In the genomic region with DNA sequence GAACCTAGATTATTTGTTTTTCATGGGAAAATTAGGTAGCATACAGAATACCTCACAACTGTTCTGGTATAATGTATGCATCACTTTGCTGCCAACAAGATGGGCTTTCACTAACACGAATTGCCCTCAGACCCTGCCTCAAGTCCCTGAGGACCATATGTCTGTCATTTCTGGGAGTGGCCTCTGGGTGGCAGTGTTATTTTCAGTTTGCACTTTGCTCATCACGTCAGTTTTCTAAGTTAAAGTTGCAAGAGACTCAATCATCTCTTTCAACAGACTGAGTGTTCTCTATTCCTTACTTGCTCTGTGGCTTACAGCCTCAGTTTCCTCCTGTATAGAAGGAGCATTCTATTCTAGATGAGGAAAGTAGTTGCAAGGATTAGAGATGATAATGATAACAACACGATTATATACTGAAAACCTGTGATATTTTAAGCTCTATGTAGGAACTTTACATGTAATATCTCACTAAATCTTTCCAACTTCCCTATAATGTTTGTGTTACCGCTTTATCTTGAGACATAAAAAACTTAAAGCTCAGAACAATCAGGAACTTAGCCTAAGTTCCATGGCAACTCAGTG, we compare ENCODE assay signal across 8 cellular contexts. TPM values are rescaled to one million over a fixed set of nuclear protein-coding genes. Genes with fewer than 3 reads are reported as not detected.
DNase-seq lines count a peak whose midpoint lies in the region; ATAC-seq and TF ChIP-seq lines count a peak whose summit lies in the region.

No MANE protein-coding gene starts in this region.

- peaks cover 71% of the 10 kb centered on the region for H3K4me1 ChIP-seq in BLaER1
- no peaks in the 10 kb centered on the region for H3K4me1 ChIP-seq in OCI-LY3 (ENCODE audit: low read length)
- H3K4me1 ChIP-seq in esophagus squamous epithelium, result peaks cover 0 to 22% (median 6%) of the 10 kb centered on the region in 3 donors
- no peaks in the 10 kb centered on the region for H3K4me1 ChIP-seq in thoracic aorta (ENCODE audit: control insufficient read depth in 1 of 2, low read depth in 2 of 2)

- 14 to 17% methylated on average over 4 of the region's 4 CpGs for WGBS in esophagus squamous epithelium, 2 donors

- ATAC-seq in GM19043 (IDR thresholded peaks at IDR 0.05; ENCODE audit: low read depth, unreplicated experiment) (peak; percentile 69), HG03432 (IDR thresholded peaks at IDR 0.05; ENCODE audit: unreplicated experiment) (peak; percentile 77), thoracic aorta (ENCODE audit: insufficient number of reproducible peaks, low FRiP score, low read depth) (no peak)

- no peak overlapping the region for H3K9ac ChIP-seq in BLaER1
- no peak overlapping the region for H3K9ac ChIP-seq in OCI-LY3 (ENCODE audit: low read length)
- H3K9ac ChIP-seq in neural cell (ENCODE audit: low read length), result no peak overlapping the region

- no peaks in the 10 kb centered on the region for H3K9me2 ChIP-seq in neural cell (ENCODE audit: insufficient read depth, low read length)

- peaks cover 3% of the 10 kb centered on the region; the same call in 1 of the 2 replicates for H3K9me3 ChIP-seq in BLaER1
- no peaks in the 10 kb centered on the region for H3K9me3 ChIP-seq in OCI-LY3 (ENCODE audit: insufficient read depth, low read length)
- no peaks in the 10 kb centered on the region for H3K9me3 ChIP-seq in esophagus squamous epithelium
- no peaks in the 10 kb centered on the region for H3K9me3 ChIP-seq in neural cell (ENCODE audit: low read length)
- no peaks in the 10 kb centered on the region for H3K9me3 ChIP-seq in thoracic aorta

- intact Hi-C loops in esophagus squamous epithelium (cut with DNase I), result no loop called here

- H2AFZ ChIP-seq in OCI-LY3 (ENCODE audit: low read depth, low read length), result peak overlapping the region; percentile 57; the same call in 1 of the 2 replicates
- no peak overlapping the region for H2AFZ ChIP-seq in neural cell (ENCODE audit: low read depth, low read length)

- no peak for TF ChIP-seq POLR2A in esophagus squamous epithelium (IDR thresholded peaks at IDR 0.05)

- TF ChIP-seq CTCF in OCI-LY3 (IDR thresholded peaks at IDR 0.05; ENCODE audit: low read depth, low read length) (peak; percentile 70), esophagus squamous epithelium (IDR thresholded peaks at IDR 0.05) (peak; percentile 47 to 75 (median 66)), neural cell (IDR thresholded peaks at IDR 0.05; ENCODE audit: poor library complexity, severe bottlenecking) (peak; percentile 81), thoracic aorta (IDR thresholded peaks at IDR 0.05) (peak; percentile 64)

- H3K4me3 ChIP-seq in BLaER1 (no peak overlapping the region), OCI-LY3 (ENCODE audit: low read length) (peak overlapping the region; percentile 32; the same call in 1 of the 2 replicates), esophagus squamous epithelium (no peak overlapping the region), neural cell (ENCODE audit: low read length) (no peak overlapping the region), thoracic aorta (no peak overlapping the region)

- H3K36me3 ChIP-seq in BLaER1, result no peaks in the 10 kb centered on the region
- no peaks in the 10 kb centered on the region for H3K36me3 ChIP-seq in OCI-LY3 (replicated peaks; ENCODE audit: low read depth, low read length)
- no peaks in the 10 kb centered on the region for H3K36me3 ChIP-seq in esophagus squamous epithelium
- no peaks in the 10 kb centered on the region for H3K36me3 ChIP-seq in neural cell (ENCODE audit: insufficient read depth, low read length)
- H3K36me3 ChIP-seq in thoracic aorta, result no peaks in the 10 kb centered on the region

- no peaks in the 10 kb centered on the region for H3F3A ChIP-seq in neural cell (ENCODE audit: insufficient read depth, low read length, poor library complexity, severe bottlenecking)

- H3K27ac ChIP-seq in BLaER1 (no peak overlapping the region), OCI-LY3 (ENCODE audit: low read length) (no peak overlapping the region), esophagus squamous epithelium (no peak overlapping the region), neural cell (ENCODE audit: low read length) (no peak overlapping the region), thoracic aorta (no peak overlapping the region)

- TF ChIP-seq EP300 in neural cell (conservative IDR thresholded peaks at IDR 0.05; ENCODE audit: poor library complexity, severe bottlenecking), result no peak

- peak; percentile 79 for TF ChIP-seq RAD21 in neural cell (conservative IDR thresholded peaks at IDR 0.05)

- peak; percentile 45 for DNase-seq in activated T-cell treated with anti-CD3 and anti-CD28 coated beads for 4 hours
- no peak for DNase-seq in esophagus squamous epithelium (lab: John Stamatoyannopoulos, UW)
- DNase-seq in thoracic aorta (ENCODE audit: low spot score), result no peak

- H4K20me1 ChIP-seq in BLaER1, result peaks cover 12% of the 10 kb centered on the region; the same call in 1 of the 2 replicates
- H4K20me1 ChIP-seq in OCI-LY3 (ENCODE audit: insufficient read depth, low read length), result no peaks in the 10 kb centered on the region
- no peaks in the 10 kb centered on the region for H4K20me1 ChIP-seq in neural cell (ENCODE audit: insufficient read depth)

- H3K4me2 ChIP-seq in BLaER1 (peak overlapping the region; percentile 92), OCI-LY3 (ENCODE audit: low read length) (peak overlapping the region; percentile 47), neural cell (ENCODE audit: low read length) (no peak overlapping the region)

- H3K27me3 ChIP-seq in BLaER1 (no peaks in the 10 kb centered on the region), OCI-LY3 (ENCODE audit: low read depth, low read length) (no peaks in the 10 kb centered on the region), esophagus squamous epithelium (no peaks in the 10 kb centered on the region), neural cell (ENCODE audit: insufficient read depth, low read depth, low read length) (no peaks in the 10 kb centered on the region), thoracic aorta (replicated peaks; ENCODE audit: insufficient read depth) (no peaks in the 10 kb centered on the region)

- H3K79me2 ChIP-seq in OCI-LY3 (ENCODE audit: low read length) (no peaks in the 10 kb centered on the region), neural cell (replicated peaks; ENCODE audit: insufficient read depth, low read length) (no peaks in the 10 kb centered on the region)

TF ChIP-seq in neural cell, 6 proteins besides CTCF, POLR2A, EP300 and RAD21:
- no peak for TF ChIP-seq EZH2 (IDR thresholded peaks at IDR 0.05; ENCODE audit: borderline replicate concordance, insufficient read depth, low read length, poor library complexity, severe bottlenecking)
- no peak for TF ChIP-seq POLR2AphosphoS5 (IDR thresholded peaks at IDR 0.05)
- TF ChIP-seq SMC3 (conservative IDR thresholded peaks at IDR 0.05; ENCODE audit: poor library complexity), result peak; percentile 86

RNA-seq across cellular contexts. Expression of a gene that starts 55.7 kb away (rescaled TPM):
- total RNA-seq in esophagus squamous epithelium (1 to 10 TPM in 1 of 4 donors, under 1 TPM in 3; 0.12 to 1.3 (median 0.51) TPM), thoracic aorta (not detected)
- polyA plus RNA-seq in neural cell, result not detected in 2 replicates
- polyA minus RNA-seq in neural cell, result not detected in 2 replicates
